Comparison of ENCODE assay signal across 21 cellular contexts in genomic region chr6:131640576-131640975, GRCh38. TPM values are rescaled to one million over a fixed set of nuclear protein-coding genes. Genes with fewer than 3 reads are reported as not detected.
"Had no signal": no experiment of that assay in that cellular context is flagged by ENCODE, and none has a peak within 500 bp of the region (broad histone marks: within the 10 kb centered on the region; RNA-seq: fewer than 3 reads in every experiment).

No MANE protein-coding gene starts in this region.

- H3K36me3 ChIP-seq: esophagus squamous epithelium, gastrocnemius medialis, left lung, sigmoid colon, upper lobe of right lung had no signal

- FAIRE-seq: bronchial epithelial cell had no signal

- H3K27ac ChIP-seq: coronary artery, esophagus squamous epithelium, gastrocnemius medialis, left lung, sigmoid colon, upper lobe of right lung had no signal

- H3K4me3 Mint-ChIP-seq: activated CD8-positive, alpha-beta T cell treated with anti-CD3 and anti-CD28 coated beads, Interleukin-2, amount 10 ng/mL, durations not matched to agents 7 days and 5 days; activated naive CD4-positive, alpha-beta T cell treated with anti-CD3 and anti-CD28 coated beads for 36 hours; naive thymus-derived CD8-positive, alpha-beta T cell had no signal

- DNase-seq: activated CD4-positive, alpha-beta T cell treated with anti-CD3 and anti-CD28 coated beads for 48 hours; activated CD8-positive, alpha-beta T cell treated with anti-CD3 and anti-CD28 coated beads, Interleukin-2, amount 10 ng/mL, durations not matched to agents 7 days and 5 days; activated effector memory CD4-positive, alpha-beta T cell treated with Interleukin-2 at 50 U/mL for 16 hours; activated naive CD4-positive, alpha-beta T cell treated with anti-CD3 and anti-CD28 coated beads for 36 hours; amygdala; esophagus squamous epithelium; gastrocnemius medialis; hippocampal formation; kidney glomerular epithelial cell; left lung; naive thymus-derived CD8-positive, alpha-beta T cell; sigmoid colon; stimulated activated CD4-positive, alpha-beta T cell treated with anti-CD3 and anti-CD28 coated beads, Interleukin-2, amount 100 ng/mL, for 48 hours; stimulated activated CD8-positive, alpha-beta memory T cell treated with anti-CD3 and anti-CD28 coated beads, Interleukin-4, amount 100 ng/mL, for 48 hours; stimulated activated naive CD4-positive, alpha-beta T cell; T1000; upper lobe of right lung had no signal

- H3K9me3 Mint-ChIP-seq: activated naive CD4-positive, alpha-beta T cell treated with anti-CD3 and anti-CD28 coated beads for 36 hours; naive thymus-derived CD8-positive, alpha-beta T cell had no signal

- H3K9me3 ChIP-seq: esophagus squamous epithelium, gastrocnemius medialis, left lung, sigmoid colon, upper lobe of right lung had no signal

- H3K27ac Mint-ChIP-seq: activated CD8-positive, alpha-beta T cell treated with anti-CD3 and anti-CD28 coated beads, Interleukin-2, amount 10 ng/mL, durations not matched to agents 7 days and 5 days; activated naive CD4-positive, alpha-beta T cell treated with anti-CD3 and anti-CD28 coated beads for 36 hours; naive thymus-derived CD8-positive, alpha-beta T cell had no signal

- H3K4me3 ChIP-seq: coronary artery, esophagus squamous epithelium, gastrocnemius medialis, left lung, lung, sigmoid colon, upper lobe of right lung had no signal

- H3K36me3 Mint-ChIP-seq: naive thymus-derived CD8-positive, alpha-beta T cell had no signal

- H3K27me3 ChIP-seq: esophagus squamous epithelium, gastrocnemius medialis, left lung, sigmoid colon, upper lobe of right lung had no signal

- H3K4me1 ChIP-seq: esophagus squamous epithelium, gastrocnemius medialis, left lung, sigmoid colon, upper lobe of right lung had no signal

RNA-seq across cellular contexts. Expression of gene ENPP3, which starts 3.5 kb away (rescaled TPM):
- total RNA-seq: bronchial epithelial cell, osteoblast had no signal
